Comparison of ENCODE assay signal across 8 cellular contexts in genomic region chr6:3859878-3860552, GRCh38. TPM values are rescaled to one million over a fixed set of nuclear protein-coding genes. Genes with fewer than 3 reads are reported as not detected.
"Had no signal": no experiment of that assay in that cellular context is flagged by ENCODE, and none has a peak within 500 bp of the region (broad histone marks: within the 10 kb centered on the region; RNA-seq: fewer than 3 reads in every experiment).

No MANE protein-coding gene starts in this region.

- H3K4me1 Mint-ChIP-seq: IgD-negative memory B cell had no signal

- H3K27ac Mint-ChIP-seq: IgD-negative memory B cell had no signal

- H3K27ac ChIP-seq: HL-60 had no signal

- H3K36me3 Mint-ChIP-seq: IgD-negative memory B cell had no signal

- ATAC-seq: K562 had no signal

- H3K4me3 Mint-ChIP-seq: IgD-negative memory B cell had no signal

- H3K4me3 ChIP-seq: K562 had no signal

- FAIRE-seq: HTR-8/SVneo, K562 had no signal

- DNase-seq: IMR-90, KBM-7 had no signal

RNA-seq across cellular contexts. Expression of gene FAM50B, which starts 10.8 kb away (rescaled TPM):
- total RNA-seq: HT-29, HT1080 had no signal
